Comparison of ENCODE assay signal across 2 cellular contexts in genomic region chr6:96834070-96834469, GRCh38.
TF ChIP-seq lines count a peak whose summit lies in the region.

No MANE protein-coding gene starts in this region.

TF ChIP-seq in GM12891, 5 proteins besides CTCF, POLR2A, EP300 and RAD21:
- TF ChIP-seq POU2F2 (IDR thresholded peaks at IDR 0.05; ENCODE audit: low read depth, low read length), result no peak
- no peak for TF ChIP-seq SPI1 (IDR thresholded peaks at IDR 0.05; ENCODE audit: low read depth, low read length)
- no peak for TF ChIP-seq TAF1 (IDR thresholded peaks at IDR 0.05; ENCODE audit: low read depth, low read length)
- no peak for TF ChIP-seq POLR2AphosphoS5 (IDR thresholded peaks at IDR 0.05; ENCODE audit: low read depth, low read length)
- no peak for TF ChIP-seq PAX5 (IDR thresholded peaks at IDR 0.05; ENCODE audit: insufficient read depth, low read length, severe bottlenecking)

TF ChIP-seq in GM12878, 131 proteins besides CTCF, POLR2A, EP300 and RAD21:
- TF ChIP-seq TAF1 (IDR thresholded peaks at IDR 0.05; ENCODE audit: borderline replicate concordance, low read depth, low read length) (no peak), IKZF1 (conservative IDR thresholded peaks at IDR 0.05) (no peak), PAX5 (IDR thresholded peaks at IDR 0.05; ENCODE audit: borderline replicate concordance, low read depth, low read length) (no peak), RCOR1 (conservative IDR thresholded peaks at IDR 0.05; ENCODE audit: low read depth, low read length) (no peak), SIX5 (IDR thresholded peaks at IDR 0.05; ENCODE audit: low read depth, low read length, severe bottlenecking) (no peak), SREBF2 (IDR thresholded peaks at IDR 0.05; ENCODE audit: low read length) (no peak), CBFB (IDR thresholded peaks at IDR 0.05; ENCODE audit: low read depth) (no peak), GABPA (IDR thresholded peaks at IDR 0.05; ENCODE audit: low read depth) (no peak), SMC3 (IDR thresholded peaks at IDR 0.05; ENCODE audit: borderline replicate concordance, low read length) (no peak), KDM1A (IDR thresholded peaks at IDR 0.05; ENCODE audit: borderline replicate concordance) (no peak), BHLHE40 (IDR thresholded peaks at IDR 0.05; ENCODE audit: borderline replicate concordance in 1 of 2, low read depth in 2 of 2, low read length in 1 of 2) (no peak), CHD1 (IDR thresholded peaks at IDR 0.05; ENCODE audit: low read depth, low read length) (no peak)
- TF ChIP-seq, protein P1, sequence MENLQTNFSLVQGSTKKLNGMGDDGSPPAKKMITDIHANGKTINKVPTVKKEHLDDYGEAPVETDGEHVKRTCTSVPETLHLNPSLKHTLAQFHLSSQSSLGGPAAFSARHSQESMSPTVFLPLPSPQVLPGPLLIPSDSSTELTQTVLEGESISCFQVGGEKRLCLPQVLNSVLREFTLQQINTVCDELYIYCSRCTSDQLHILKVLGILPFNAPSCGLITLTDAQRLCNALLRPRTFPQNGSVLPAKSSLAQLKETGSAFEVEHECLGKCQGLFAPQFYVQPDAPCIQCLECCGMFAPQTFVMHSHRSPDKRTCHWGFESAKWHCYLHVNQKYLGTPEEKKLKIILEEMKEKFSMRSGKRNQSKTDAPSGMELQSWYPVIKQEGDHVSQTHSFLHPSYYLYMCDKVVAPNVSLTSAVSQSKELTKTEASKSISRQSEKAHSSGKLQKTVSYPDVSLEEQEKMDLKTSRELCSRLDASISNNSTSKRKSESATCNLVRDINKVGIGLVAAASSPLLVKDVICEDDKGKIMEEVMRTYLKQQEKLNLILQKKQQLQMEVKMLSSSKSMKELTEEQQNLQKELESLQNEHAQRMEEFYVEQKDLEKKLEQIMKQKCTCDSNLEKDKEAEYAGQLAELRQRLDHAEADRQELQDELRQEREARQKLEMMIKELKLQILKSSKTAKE (IDR thresholded peaks at IDR 0.05; ENCODE audit: low read depth, poor library complexity, severe bottlenecking), result no peak
- TF ChIP-seq, protein P2, sequence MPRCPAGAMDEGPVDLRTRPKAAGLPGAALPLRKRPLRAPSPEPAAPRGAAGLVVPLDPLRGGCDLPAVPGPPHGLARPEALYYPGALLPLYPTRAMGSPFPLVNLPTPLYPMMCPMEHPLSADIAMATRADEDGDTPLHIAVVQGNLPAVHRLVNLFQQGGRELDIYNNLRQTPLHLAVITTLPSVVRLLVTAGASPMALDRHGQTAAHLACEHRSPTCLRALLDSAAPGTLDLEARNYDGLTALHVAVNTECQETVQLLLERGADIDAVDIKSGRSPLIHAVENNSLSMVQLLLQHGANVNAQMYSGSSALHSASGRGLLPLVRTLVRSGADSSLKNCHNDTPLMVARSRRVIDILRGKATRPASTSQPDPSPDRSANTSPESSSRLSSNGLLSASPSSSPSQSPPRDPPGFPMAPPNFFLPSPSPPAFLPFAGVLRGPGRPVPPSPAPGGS (IDR thresholded peaks at IDR 0.05; ENCODE audit: borderline replicate concordance, insufficient read depth, low read depth, low read length, poor library complexity, severe bottlenecking), result no peak
- TF ChIP-seq, protein P3, sequence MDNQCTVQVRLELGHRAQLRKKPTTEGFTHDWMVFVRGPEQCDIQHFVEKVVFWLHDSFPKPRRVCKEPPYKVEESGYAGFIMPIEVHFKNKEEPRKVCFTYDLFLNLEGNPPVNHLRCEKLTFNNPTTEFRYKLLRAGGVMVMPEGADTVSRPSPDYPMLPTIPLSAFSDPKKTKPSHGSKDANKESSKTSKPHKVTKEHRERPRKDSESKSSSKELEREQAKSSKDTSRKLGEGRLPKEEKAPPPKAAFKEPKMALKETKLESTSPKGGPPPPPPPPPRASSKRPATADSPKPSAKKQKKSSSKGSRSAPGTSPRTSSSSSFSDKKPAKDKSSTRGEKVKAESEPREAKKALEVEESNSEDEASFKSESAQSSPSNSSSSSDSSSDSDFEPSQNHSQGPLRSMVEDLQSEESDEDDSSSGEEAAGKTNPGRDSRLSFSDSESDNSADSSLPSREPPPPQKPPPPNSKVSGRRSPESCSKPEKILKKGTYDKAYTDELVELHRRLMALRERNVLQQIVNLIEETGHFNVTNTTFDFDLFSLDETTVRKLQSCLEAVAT (IDR thresholded peaks at IDR 0.05), result no peak
